ENCODE assay signal across 8 cellular contexts in the genomic region with DNA sequence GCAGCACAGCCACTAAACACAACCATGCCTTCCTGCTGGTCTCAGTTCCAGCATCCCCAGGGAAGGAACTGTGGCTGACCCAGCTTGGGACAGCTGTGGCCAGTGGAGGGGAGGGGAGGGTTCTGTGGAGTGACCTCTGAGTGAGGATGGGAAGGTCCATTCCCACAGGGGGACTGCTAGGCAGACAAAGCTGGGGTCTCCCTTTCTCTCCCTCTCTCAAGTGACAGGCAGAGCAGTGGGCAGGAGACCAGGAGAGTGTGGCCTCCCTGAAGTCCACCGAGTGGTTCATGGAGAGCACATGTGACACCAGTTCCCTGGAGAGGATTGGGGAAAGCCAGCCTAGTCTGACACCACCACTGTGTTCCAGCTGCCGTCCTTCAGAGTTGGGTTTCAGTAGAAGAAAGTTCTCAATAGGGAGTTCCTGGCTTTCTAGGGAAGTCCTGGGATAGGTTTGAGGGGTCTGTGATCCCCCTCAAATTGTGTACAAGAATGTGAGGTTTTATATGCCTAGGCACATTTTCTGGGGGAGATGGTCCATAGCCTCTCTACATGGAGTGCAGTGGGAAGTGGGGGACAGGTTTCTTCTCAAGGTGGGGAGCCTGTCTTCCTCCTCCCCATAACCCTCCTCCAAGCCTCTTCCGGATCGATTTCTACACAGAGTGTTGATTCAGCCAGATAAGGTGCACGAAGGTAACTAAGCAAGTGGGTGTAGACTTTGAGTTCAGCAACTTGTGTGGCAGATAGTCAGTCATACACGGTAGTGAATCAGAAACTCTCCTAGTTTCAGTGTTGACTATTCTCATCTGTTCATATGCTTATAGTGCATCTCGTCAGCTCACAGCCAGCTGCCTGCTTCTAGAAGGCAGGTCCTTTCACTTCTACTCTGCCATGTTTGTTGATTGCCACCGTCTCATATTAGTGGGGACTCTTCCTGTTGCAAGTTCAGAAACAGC. TPM values are rescaled to one million over a fixed set of nuclear protein-coding genes. Genes with fewer than 3 reads are reported as not detected.
DNase-seq lines count a peak whose midpoint lies in the region; ATAC-seq lines count a peak whose summit lies in the region.

No MANE protein-coding gene starts in this region.

- no peak for DNase-seq in CD4-positive, alpha-beta memory T cell
- peak; percentile 41 for DNase-seq in cardiac septum (ENCODE audit: low spot score)
- DNase-seq in anterior cingulate cortex (lab: John Stamatoyannopoulos, UW), result no peak
- no peak for DNase-seq in NCI-H1105 treated with DMSO at 0.1 percent for 48 hours (lab: John Stamatoyannopoulos, UW)
- no peak for DNase-seq in KG1 (lab: John Stamatoyannopoulos, UW)
- no peak for DNase-seq in H7

- POLR2A ChIA-PET in CD4-positive, alpha-beta memory T cell (lab: Charles Lee; ENCODE audit: partially characterized antibody), result no interaction called here

- intact Hi-C loops in CD4-positive, alpha-beta memory T cell (cut with micrococcal nuclease), result no loop called here
- intact Hi-C loops in cardiac septum (cut with DNase I), result no loop called here

- ATAC-seq in GM19397 (IDR thresholded peaks at IDR 0.05; ENCODE audit: unreplicated experiment) (peak; percentile 73), HG03196 (IDR thresholded peaks at IDR 0.05; ENCODE audit: unreplicated experiment) (peak; percentile 62)

- no peaks in the 10 kb centered on the region for H3K9me3 ChIP-seq in CD4-positive, alpha-beta memory T cell (ENCODE audit: control insufficient read depth in 1 of 2, low read length in 2 of 2)

- no peaks in the 10 kb centered on the region for H3K27me3 ChIP-seq in CD4-positive, alpha-beta memory T cell (ENCODE audit: insufficient read depth, low read length)
- no peaks in the 10 kb centered on the region for H3K27me3 ChIP-seq in H7 (ENCODE audit: control insufficient read depth, insufficient read depth, low read length)

- no peak overlapping the region for H3K4me3 ChIP-seq in CD4-positive, alpha-beta memory T cell (ENCODE audit: low read length in 2 of 2)
- H3K4me3 ChIP-seq in H7 (ENCODE audit: insufficient read depth, low read depth, low read length), result no peak overlapping the region

- H3K36me3 ChIP-seq in CD4-positive, alpha-beta memory T cell (ENCODE audit: insufficient read depth, low read length), result peaks cover 19% of the 10 kb centered on the region
- H3K36me3 ChIP-seq in H7 (replicated peaks; ENCODE audit: control insufficient read depth, insufficient read depth, low read length), result peaks cover 11% of the 10 kb centered on the region

- peaks cover 10 to 13% (median 12%) of the 10 kb centered on the region in 4 donors for H3K4me1 Mint-ChIP-seq in CD4-positive, alpha-beta memory T cell

- H3K27ac Mint-ChIP-seq in CD4-positive, alpha-beta memory T cell, result peak overlapping the region; percentile 47 to 82 (median 66)

- no peaks in the 10 kb centered on the region for H3K4me1 ChIP-seq in CD4-positive, alpha-beta memory T cell (ENCODE audit: insufficient read depth, low read length)

- no peaks in the 10 kb centered on the region for H3K27me3 Mint-ChIP-seq in CD4-positive, alpha-beta memory T cell

- H3K9me3 Mint-ChIP-seq in CD4-positive, alpha-beta memory T cell, result no peaks in the 10 kb centered on the region

- no peak overlapping the region for H3K27ac ChIP-seq in CD4-positive, alpha-beta memory T cell (ENCODE audit: low read depth, low read length)

- H3K4me3 Mint-ChIP-seq in CD4-positive, alpha-beta memory T cell, result peak overlapping the region in 1 of 8 donors; percentile 42

- CTCF ChIA-PET in CD4-positive, alpha-beta memory T cell (lab: Charles Lee; ENCODE audit: partially characterized antibody), result interaction anchor here (1.0 kb wide), 1 partner anchor 500 kb away, joined by 3 read pairs; no protein-coding TSS in a partner anchor

- peaks cover 16 to 54% of the 10 kb centered on the region in 2 donors for H3K36me3 Mint-ChIP-seq in CD4-positive, alpha-beta memory T cell

RNA-seq across cellular contexts. Expression of gene MANBAL, which starts 18.9 kb away (rescaled TPM):
- 10 to 100 TPM; 11.1 to 11.9 TPM for total RNA-seq in CD4-positive, alpha-beta memory T cell
- 10 to 100 TPM; 18.6 to 25.3 TPM for polyA plus RNA-seq in CD4-positive, alpha-beta memory T cell
- total RNA-seq in cardiac septum, result 20.5 TPM
- total RNA-seq in H7 (2014; rRNA removed; shearing (Covaris generic)), result 22.4 and 34.6 TPM in 2 replicates

RNA-seq across cellular contexts. Expression of gene SRC, which starts 37.6 kb away (rescaled TPM):
- 1 to 10 TPM; 4.1 to 4.5 TPM for total RNA-seq in CD4-positive, alpha-beta memory T cell
- polyA plus RNA-seq in CD4-positive, alpha-beta memory T cell, result under 1 TPM; 0.32 to 0.50 TPM
- 5.0 TPM for total RNA-seq in cardiac septum
- 31.4 and 32.5 TPM in 2 replicates for total RNA-seq in H7 (2014; rRNA removed; shearing (Covaris generic))

RNA-seq across cellular contexts. Expression of gene GHRH, which starts 46.8 kb away (rescaled TPM):
- total RNA-seq in CD4-positive, alpha-beta memory T cell, result not detected
- not detected for polyA plus RNA-seq in CD4-positive, alpha-beta memory T cell
- not detected for total RNA-seq in cardiac septum
- total RNA-seq in H7 (2014; rRNA removed; shearing (Covaris generic)), result not detected in 2 replicates
